In the genomic region with DNA sequence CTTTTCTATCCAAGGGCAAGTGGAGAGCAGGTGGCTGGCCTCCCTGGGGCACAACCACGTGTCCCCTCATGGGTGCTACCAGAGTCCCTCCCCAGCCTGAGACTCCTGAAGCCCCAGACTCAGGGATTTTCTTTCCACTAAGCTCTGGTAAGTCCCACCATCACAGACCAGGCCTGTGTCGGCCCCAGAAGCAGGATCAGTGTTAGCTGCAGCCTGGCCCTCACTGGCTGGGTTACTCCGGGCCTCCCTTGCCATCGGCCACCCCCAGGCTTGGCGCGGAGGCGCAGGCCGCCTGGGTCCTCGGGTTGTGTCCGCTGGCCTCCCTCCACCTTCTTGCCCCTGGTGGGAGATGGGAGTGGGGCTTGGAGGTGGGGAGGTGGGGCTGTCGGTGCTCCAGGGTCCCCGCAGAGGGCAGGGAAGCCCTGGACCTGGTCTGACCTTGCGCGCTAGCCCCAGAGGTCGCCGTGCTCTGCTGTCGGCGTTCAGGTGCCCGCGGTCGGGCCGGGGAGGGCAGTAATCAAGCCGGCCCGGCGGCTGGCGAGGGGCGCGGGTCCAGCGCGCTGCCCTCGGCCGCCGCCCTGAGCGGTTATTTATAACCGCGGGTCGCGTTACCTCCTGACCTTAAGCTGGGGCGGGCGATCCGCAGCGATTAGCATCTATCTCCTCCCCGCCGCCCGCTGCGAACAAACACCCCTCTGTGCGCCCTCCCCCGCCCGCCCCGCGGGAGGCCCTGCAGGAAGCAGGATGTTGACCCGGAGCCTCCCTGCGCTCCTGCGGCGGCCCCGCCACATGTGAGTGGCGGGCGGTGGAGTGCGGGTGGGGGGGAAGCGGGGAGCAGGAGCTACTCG, we compare ENCODE assay signal across 8 cellular contexts.
A peak's percentile ranks its signal among the peaks of the same experiment; 100 is the strongest.
DNase-seq lines count a peak whose midpoint lies in the region; ATAC-seq and TF ChIP-seq lines count a peak whose summit lies in the region.

No MANE protein-coding gene starts in this region.

- DNase-seq in CD1c-positive myeloid dendritic cell (ENCODE audit: extremely low spot score) (peak; percentile 65), Panc1 (ENCODE audit: low read depth, low spot score) (no peak), germinal center (ENCODE audit: low spot score) (peak; percentile 77), nucleus accumbens (lab: John Stamatoyannopoulos, UW) (peak in 52 of 56 donors; percentile 32 to 92 (median 76)), superior temporal gyrus (ENCODE audit: extremely low spot score) (peak; percentile 75)

- peak overlapping the region; percentile 87 for H3K27ac ChIP-seq in Panc1 (ENCODE audit: low read length)

- no peaks in the 10 kb centered on the region for H3K27me3 Mint-ChIP-seq in activated T-helper 17 cell treated with anti-CD3 and anti-CD28 coated beads, Interleukin-2, amount 50 U/mL, for 72 hours

- peak overlapping the region; percentile 31 to 42 for H3K4me3 ChIP-seq in Panc1 (ENCODE audit: low read depth in 2 of 2, low read length in 2 of 2)

- no peaks in the 10 kb centered on the region for H3K9me3 ChIP-seq in Panc1 (ENCODE audit: control insufficient read depth, insufficient read depth, low read depth, low read length)

- H3K36me3 Mint-ChIP-seq in activated T-helper 17 cell treated with anti-CD3 and anti-CD28 coated beads, Interleukin-2, amount 50 U/mL, for 72 hours (ENCODE audit: low read depth): no peaks in the 10 kb centered on the region

- H3K9me3 Mint-ChIP-seq in activated T-helper 17 cell treated with anti-CD3 and anti-CD28 coated beads, Interleukin-2, amount 50 U/mL, for 72 hours: no peaks in the 10 kb centered on the region

- H3K36me3 ChIP-seq in Panc1 (ENCODE audit: control insufficient read depth, insufficient read depth, low read length): no peaks in the 10 kb centered on the region

- intact Hi-C loops in Panc1 (cut with micrococcal nuclease; ENCODE audit: unreplicated experiment): no loop called here

- no TSS peak for BruUV-seq in Panc1 (replicated peaks; lab: Mats Ljungman, UMichigan)

- no peaks in the 10 kb centered on the region for H3K27me3 ChIP-seq in Panc1 (ENCODE audit: control insufficient read depth, insufficient read depth, low read length)

- peaks cover 11% of the 10 kb centered on the region for H3K4me1 Mint-ChIP-seq in activated T-helper 17 cell treated with anti-CD3 and anti-CD28 coated beads, Interleukin-2, amount 50 U/mL, for 72 hours

- H3K4me1 ChIP-seq in Panc1 (ENCODE audit: control insufficient read depth, insufficient read depth, low read length): peaks cover 49% of the 10 kb centered on the region

- H3K4me3 Mint-ChIP-seq in activated T-helper 17 cell treated with anti-CD3 and anti-CD28 coated beads, Interleukin-2, amount 50 U/mL, for 72 hours: peak overlapping the region; percentile 81

- POLR2A ChIA-PET in Panc1 (lab: Charles Lee): interaction anchor here (0.6 to 1.2 kb wide), 7 partner anchors 52 to 176 kb away, joined by 3 to 12 read pairs (median 6); partner anchors contain the start of gene TOB1

- no peak for TF ChIP-seq CTCF in Panc1 (IDR thresholded peaks at IDR 0.05)

- peak overlapping the region; percentile 90 for H3K27ac Mint-ChIP-seq in activated T-helper 17 cell treated with anti-CD3 and anti-CD28 coated beads, Interleukin-2, amount 50 U/mL, for 72 hours

- in situ Hi-C loops in Panc1 (cut with HindIII; ENCODE audit: low pct_unique_long_range_greater_than_20kb, low sequenced_read_pairs): no loop called here

- ATAC-seq in HG02852 (IDR thresholded peaks at IDR 0.05; ENCODE audit: unreplicated experiment) (peak; percentile 70), Panc1 (peak; percentile 81), GM21515 (IDR thresholded peaks at IDR 0.05; ENCODE audit: unreplicated experiment) (no peak)
- peak; percentile 91 for ATAC-seq in activated T-helper 17 cell treated with anti-CD3 and anti-CD28 coated beads, Interleukin-2, amount 50 U/mL, for 72 hours (replicated peaks)

- CTCF ChIA-PET in Panc1 (lab: Charles Lee): interaction anchor here (0.6 to 1.3 kb wide), 7 partner anchors 20 to 461 kb away, joined by 3 to 11 read pairs (median 4); no protein-coding TSS in a partner anchor
